In genomic region chr10:51920672-51921071, GRCh38 we compare ENCODE assay signal across 26 cellular contexts.
"Had no signal": no experiment of that assay in that cellular context is flagged by ENCODE, and none has a peak within 500 bp of the region (broad histone marks: within the 10 kb centered on the region; RNA-seq: fewer than 3 reads in every experiment).

No MANE protein-coding gene starts in this region.

- H3K36me3 ChIP-seq: adrenal gland, breast epithelium had no signal

- H3K36me3 Mint-ChIP-seq: activated naive CD8-positive, alpha-beta T cell treated with anti-CD3 and anti-CD28 coated beads, Interleukin-2, amount 10 ng/mL, durations not matched to agents 7 days and 5 days; WTC11 had no signal

- ATAC-seq: activated CD8-positive, alpha-beta T cell treated with anti-CD3 and anti-CD28 coated beads, Interleukin-2, amount 10 ng/mL, durations not matched to agents 7 days and 5 days; PC-3; T-helper 17 cell; WTC11 had no signal

- H3K4me1 Mint-ChIP-seq: T-helper 17 cell had no signal

- H3K27me3 Mint-ChIP-seq: T-helper 17 cell had no signal

- DNase-seq: activated CD4-positive, alpha-beta T cell treated with anti-CD3 and anti-CD28 coated beads for 48 hours; activated CD4-positive, alpha-beta T cell treated with anti-CD3 and anti-CD28 coated beads, Interleukin-2, amount 50 U/mL, for 4 hours; activated CD4-positive, CD25-positive, alpha-beta regulatory T cell treated with anti-CD3 and anti-CD28 coated beads, Interleukin-2, amount 50 U/mL, for 72 hours; activated CD8-positive, alpha-beta memory T cell treated with anti-CD3 and anti-CD28 coated beads, Interleukin-2, amount 50 U/mL, for 48 hours; activated CD8-positive, alpha-beta T cell treated with anti-CD3 and anti-CD28 coated beads, Interleukin-2, amount 10 ng/mL, durations not matched to agents 7 days and 5 days; activated naive CD4-positive, alpha-beta T cell treated with anti-CD3 and anti-CD28 coated beads, Interleukin-2, amount 50 U/mL, for 16 hours; activated naive CD8-positive, alpha-beta T cell treated with anti-CD3 and anti-CD28 coated beads, Interleukin-2, amount 10 ng/mL, durations not matched to agents 7 days and 5 days; activated T-cell treated with anti-CD3 and anti-CD28 coated beads, Interleukin-2, amount 50 U/mL, for 1 hour; adrenal gland; anterior cingulate cortex; central memory CD4-positive, alpha-beta T cell; NCI-H1092 treated with DMSO at 0.1 percent for 48 hours; NCI-H1436; NCI-H1694 treated with DMSO at 0.1 percent for 48 hours; NCI-H2029 treated with DMSO at 0.1 percent for 48 hours; NCI-H345; NCI-H510A; NCI-H526 treated with DMSO at 0.1 percent for 48 hours; NK-92 treated with Interleukin-12 subunit alpha and Interleukin-12 subunit beta, amount 100 ng/mL, for 24 hours; PC-3; SHP77 treated with DMSO at 0.1 percent for 48 hours; T-helper 17 cell; T-helper 9 cell had no signal

- H3K4me3 ChIP-seq: adrenal gland, breast epithelium, coronary artery had no signal

- H3K27ac ChIP-seq: adrenal gland, breast epithelium had no signal

- H3K27ac Mint-ChIP-seq: activated CD8-positive, alpha-beta T cell treated with anti-CD3 and anti-CD28 coated beads, Interleukin-2, amount 10 ng/mL, durations not matched to agents 7 days and 5 days; activated naive CD8-positive, alpha-beta T cell treated with anti-CD3 and anti-CD28 coated beads, Interleukin-2, amount 10 ng/mL, durations not matched to agents 7 days and 5 days; T-helper 17 cell; WTC11 had no signal

- H3K4me1 ChIP-seq: breast epithelium had no signal

- H3K9me3 ChIP-seq: adrenal gland, breast epithelium had no signal

- H3K27me3 ChIP-seq: adrenal gland, breast epithelium had no signal

- H3K4me3 Mint-ChIP-seq: activated CD8-positive, alpha-beta T cell treated with anti-CD3 and anti-CD28 coated beads, Interleukin-2, amount 10 ng/mL, durations not matched to agents 7 days and 5 days; activated naive CD8-positive, alpha-beta T cell treated with anti-CD3 and anti-CD28 coated beads, Interleukin-2, amount 10 ng/mL, durations not matched to agents 7 days and 5 days; T-helper 17 cell; WTC11 had no signal

- H3K9me3 Mint-ChIP-seq: activated naive CD8-positive, alpha-beta T cell treated with anti-CD3 and anti-CD28 coated beads, Interleukin-2, amount 10 ng/mL, durations not matched to agents 7 days and 5 days had no signal
